ENCODE assay signal across 1 cellular context in genomic region chr19:21767065-21767800, GRCh38.
TF ChIP-seq lines count a peak whose summit lies in the region.

Gene ZNF100, minus strand, starts transcription at chr19:21767579. Its CDS starts 150 bp downstream, at chr19:21767429.

TF ChIP-seq in HepG2, 621 proteins besides CTCF, POLR2A, EP300 and RAD21 (continued from another document and continues in another):
- TF ChIP-seq ARID3A (IDR thresholded peaks at IDR 0.05; ENCODE audit: low read depth, low read length) (peak; percentile 75), DRAP1 (CRISPR knock-in tag; IDR thresholded peaks at IDR 0.05) (peak; percentile 18; the same call in 1 of the 2 replicates), TAF15 (IDR thresholded peaks at IDR 0.05; ENCODE audit: low read depth, low read length, poor library complexity, severe bottlenecking) (peak; percentile 49), MEF2D (CRISPR knock-in tag; IDR thresholded peaks at IDR 0.05) (0 out of 2 replicates have a peak, but pooled peaks have one; percentile 25), ZNF609 (CRISPR knock-in tag; IDR thresholded peaks at IDR 0.05; ENCODE audit: borderline replicate concordance) (no peak), ZNF33A (CRISPR knock-in tag; IDR thresholded peaks at IDR 0.05; ENCODE audit: borderline replicate concordance) (0 out of 2 replicates have a peak, but pooled peaks have one; percentile 78), ZNF160 (CRISPR knock-in tag; IDR thresholded peaks at IDR 0.05) (0 out of 2 replicates have a peak, but pooled peaks have one; percentile 41), USF2 (IDR thresholded peaks at IDR 0.05; ENCODE audit: low read depth, low read length) (no peak), USF2 (CRISPR knock-in tag; IDR thresholded peaks at IDR 0.05; ENCODE audit: borderline replicate concordance) (0 out of 2 replicates have a peak, but pooled peaks have one; percentile 17), TRIM22 (IDR thresholded peaks at IDR 0.05) (no peak), NFYC (CRISPR knock-in tag; IDR thresholded peaks at IDR 0.05) (peak; percentile 90), ZNF841 (CRISPR knock-in tag; IDR thresholded peaks at IDR 0.05; ENCODE audit: borderline replicate concordance) (no peak), DMAP1 (CRISPR knock-in tag; IDR thresholded peaks at IDR 0.05) (peak; percentile 38), THAP9 (CRISPR knock-in tag; IDR thresholded peaks at IDR 0.05; ENCODE audit: borderline replicate concordance) (peak; percentile 22; the same call in 1 of the 2 replicates), UBTF (CRISPR knock-in tag; IDR thresholded peaks at IDR 0.05) (peak; percentile 66; the same call in 1 of the 2 replicates), FOXA3 (CRISPR knock-in tag; IDR thresholded peaks at IDR 0.05) (no peak; the same call in 1 of the 2 replicates), ZBTB40 (IDR thresholded peaks at IDR 0.05) (no peak), ZBTB40 (CRISPR knock-in tag; IDR thresholded peaks at IDR 0.05) (peak; percentile 54), RARA (CRISPR knock-in tag; IDR thresholded peaks at IDR 0.05) (no peak), MAX (IDR thresholded peaks at IDR 0.05) (peak; percentile 43), IKZF1 (IDR thresholded peaks at IDR 0.05) (no peak), ZNF83 (CRISPR knock-in tag; IDR thresholded peaks at IDR 0.05; ENCODE audit: borderline replicate concordance) (no peak), NR2F2 (IDR thresholded peaks at IDR 0.05; ENCODE audit: borderline replicate concordance, low read depth) (no peak), AGO1 (IDR thresholded peaks at IDR 0.05; ENCODE audit: low read depth, low read length, poor library complexity, severe bottlenecking) (peak; percentile 33), ZNF543 (CRISPR knock-in tag; IDR thresholded peaks at IDR 0.05) (peak; percentile 50; the same call in 1 of the 2 replicates), ERF (CRISPR knock-in tag; IDR thresholded peaks at IDR 0.05) (peak; percentile 47; the same call in 1 of the 2 replicates)
